Comparison of ENCODE assay signal across 4 cellular contexts in genomic region chr19:6829829-6830228, GRCh38. TPM values are rescaled to one million over a fixed set of nuclear protein-coding genes. Genes with fewer than 3 reads are reported as not detected.
"Had no signal": no experiment of that assay in that cellular context is flagged by ENCODE, and none has a peak within 500 bp of the region (broad histone marks: within the 10 kb centered on the region; RNA-seq: fewer than 3 reads in every experiment).

No MANE protein-coding gene starts in this region.

RNA-seq across cellular contexts. Expression of gene VAV1, which starts 57.3 kb away (rescaled TPM):
- total RNA-seq: fibroblast of villous mesenchyme, lung microvascular endothelial cell, osteocyte had no signal

RNA-seq across cellular contexts. Expression of gene ADGRE1, which starts 57.5 kb away (rescaled TPM):
- total RNA-seq: fibroblast of villous mesenchyme, lung microvascular endothelial cell, osteocyte, pulmonary artery endothelial cell had no signal
